ENCODE assay signal across 8 cellular contexts in genomic region chr2:219206442-219207253, GRCh38. TPM values are rescaled to one million over a fixed set of nuclear protein-coding genes. Genes with fewer than 3 reads are reported as not detected.
DNase-seq lines count a peak whose midpoint lies in the region; ATAC-seq and TF ChIP-seq lines count a peak whose summit lies in the region.

Gene ZFAND2B (plus strand): TSS chr2:219206782. CDS start chr2:219206988, 206 bp downstream.

- H3K36me3 Mint-ChIP-seq in activated B cell treated with CpG ODN at 0.5 μM for 24 hours (ENCODE audit: low read depth): peaks cover 20% of the 10 kb centered on the region

- CTCF ChIA-PET in activated B cell treated with CpG ODN at 0.5 μM for 24 hours (lab: Charles Lee): interaction anchor here (0.8 to 1.9 kb wide), 6 partner anchors 31 to 93 kb away, joined by 3 to 12 read pairs (median 5); partner anchors contain the start of genes CNPPD1, GLB1L and STK16

- POLR2A ChIA-PET in activated B cell treated with CpG ODN at 0.5 μM for 24 hours (lab: Charles Lee): interaction anchor here (0.6 to 5.3 kb wide), 32 partner anchors 9 to 939 kb away, joined by 3 to 98 read pairs (median 5); partner anchors contain the start of genes ABCB6, ANKZF1, ATG9A and BCS1L

- ATAC-seq in GM19025 (IDR thresholded peaks at IDR 0.05; ENCODE audit: low read depth, unreplicated experiment) (peak; percentile 94), HG03280 (IDR thresholded peaks at IDR 0.05; ENCODE audit: unreplicated experiment) (peak; percentile 98), activated B cell treated with CpG ODN at 0.5 μM for 24 hours (ENCODE audit: low read depth) (peak; percentile 93)

- H3K27ac Mint-ChIP-seq in activated B cell treated with CpG ODN at 0.5 μM for 24 hours: peak within 1 kb of the TSS; percentile 95

- TF ChIP-seq CTCF in AG09319 (IDR thresholded peaks at IDR 0.05; ENCODE audit: low read depth, low read length) (no peak), activated B cell treated with CpG ODN at 0.5 μM for 24 hours (IDR thresholded peaks at IDR 0.05) (no peak), cardiac fibroblast (IDR thresholded peaks at IDR 0.05; ENCODE audit: low read depth, low read length) (peak; percentile 8)

- H3K4me3 Mint-ChIP-seq in activated B cell treated with CpG ODN at 0.5 μM for 24 hours: peak within 1 kb of the TSS; percentile 88

- H3K4me3 ChIP-seq in cardiac fibroblast (replicated peaks in 1 of 2; ENCODE audit: low read depth in 2 of 2, low read length in 2 of 2): peak within 1 kb of the TSS; percentile 76

- DNase-seq in AG09319 (ENCODE audit: extremely low read depth, low read depth) (peak; percentile 77), NCI-H345 (lab: John Stamatoyannopoulos, UW) (peak; percentile 95), activated B cell treated with CpG ODN at 0.5 μM for 24 hours (peak; percentile 99), cardiac fibroblast (ENCODE audit: low read depth in 2 of 2) (peak; percentile 90 to 95), inferior parietal cortex (ENCODE audit: extremely low spot score) (peak; percentile 94)
- DNase-seq in stimulated activated CD4-positive, alpha-beta T cell treated with anti-CD3 and anti-CD28 coated beads, Interleukin-12 subunit alpha, Interleukin-12 subunit beta, amount 100 ng/mL, for 24 hours (ENCODE audit: low read depth in 2 of 2): peak; percentile 89

- intact Hi-C loops in activated B cell treated with CpG ODN at 0.5 μM for 24 hours (cut with micrococcal nuclease): loop anchor here (1.0 to 2.0 kb wide), 13 partner anchors 13 to 638 kb away; partner anchors contain the start of genes ANKZF1, ATG9A, CNOT9 and DNAJB2

- no peaks in the 10 kb centered on the region for H3K9me3 Mint-ChIP-seq in activated B cell treated with CpG ODN at 0.5 μM for 24 hours

- peaks cover 26% of the 10 kb centered on the region for H3K4me1 Mint-ChIP-seq in activated B cell treated with CpG ODN at 0.5 μM for 24 hours

- H3K27me3 Mint-ChIP-seq in activated B cell treated with CpG ODN at 0.5 μM for 24 hours: no peaks in the 10 kb centered on the region

RNA-seq across cellular contexts. Expression of gene ZFAND2B, which starts in this region (rescaled TPM):
- 39.9 and 47.2 TPM in 2 replicates for total RNA-seq in activated B cell treated with CpG ODN at 0.5 μM for 24 hours

Comparison
In these comparisons a context has a peak if more than half of its experiments do, and no peak if none do; other contexts are left out.
1. Peak in every context shown above with its lines: DNase-seq, ATAC-seq and H3K4me3 ChIP-seq.